ENCODE assay signal across 8 cellular contexts in genomic region chr7:19491821-19492452, GRCh38.
A peak's percentile ranks its signal among the peaks of the same experiment; 100 is the strongest.
DNase-seq lines count a peak whose midpoint lies in the region; ATAC-seq, FAIRE-seq and TF ChIP-seq lines count a peak whose summit lies in the region.

No MANE protein-coding gene starts in this region.

- no peaks in the 10 kb centered on the region for H3K27me3 Mint-ChIP-seq in activated T-cell treated with anti-CD3 and anti-CD28 coated beads, Interleukin-2, amount 50 U/mL, for 4 hours (ENCODE audit: low read depth)

- H3K9ac ChIP-seq in HepG2 (ENCODE audit: insufficient read depth, low read depth, low read length): no peak overlapping the region

- peaks cover 74% of the 10 kb centered on the region for H3K9me3 ChIP-seq in HepG2 (ENCODE audit: low read length)

- H3K27ac ChIP-seq in HepG2 (ENCODE audit: extremely low read length, insufficient read depth, low read length): no peak overlapping the region

- peaks cover 2% of the 10 kb centered on the region for H3K9me3 Mint-ChIP-seq in activated T-cell treated with anti-CD3 and anti-CD28 coated beads, Interleukin-2, amount 50 U/mL, for 4 hours

- no peaks in the 10 kb centered on the region for H3K36me3 ChIP-seq in HepG2 (replicated peaks in 1 of 2; ENCODE audit: control insufficient read depth in 1 of 2, insufficient read depth in 2 of 2, low read length in 2 of 2)

- POLR2A ChIA-PET in HepG2 (lab: Yijun Ruan, JAX): no interaction called here

- no peak for FAIRE-seq in HepG2 (lab: Jason Lieb, UNC)

- H2AFZ ChIP-seq in HepG2 (ENCODE audit: low read length): no peak overlapping the region

- TF ChIP-seq POLR2A in HepG2 (IDR thresholded peaks at IDR 0.05; ENCODE audit: insufficient read depth in 1 of 2, low read depth in 2 of 2, low read length in 2 of 2): no peak

- H3K4me1 Mint-ChIP-seq in activated T-cell treated with anti-CD3 and anti-CD28 coated beads, Interleukin-2, amount 50 U/mL, for 4 hours (ENCODE audit: low read depth): no peaks in the 10 kb centered on the region

- H3K4me3 Mint-ChIP-seq in activated T-cell treated with anti-CD3 and anti-CD28 coated beads, Interleukin-2, amount 50 U/mL, for 4 hours: no peak overlapping the region

- intact Hi-C loops in HepG2 (cut with micrococcal nuclease; ENCODE audit: unreplicated experiment): no loop called here

- no peaks in the 10 kb centered on the region for H3K27me3 ChIP-seq in HepG2 (ENCODE audit: control insufficient read depth in 1 of 2, insufficient read depth in 2 of 2, low read length in 2 of 2)

- DNase-seq in AG09309 (ENCODE audit: low read depth): peak; percentile 21
- DNase-seq in HT-29 (ENCODE audit: low spot score): peak; percentile 46
- DNase-seq in HepG2 (ENCODE audit: low spot score): no peak
- no peak for DNase-seq in NCI-H1436 treated with DMSO at 0.1 percent for 48 hours (lab: John Stamatoyannopoulos, UW)
- DNase-seq in activated T-cell treated with anti-CD3 and anti-CD28 coated beads, Interleukin-2, amount 50 U/mL, for 4 hours: no peak
- DNase-seq in NCI-H128 (lab: John Stamatoyannopoulos, UW; ENCODE audit: unreplicated experiment): no peak

- H3K4me3 ChIP-seq in AG09309 (ENCODE audit: control insufficient read depth, low read depth, low read length) (no peak overlapping the region), WI38 (ENCODE audit: low read depth, low read length) (peak overlapping the region; percentile 17; the same call in 1 of the 2 replicates), HepG2 (replicated peaks in 1 of 3; ENCODE audit: insufficient read depth in 1 of 3, low read depth in 2 of 3, low read length in 3 of 3) (no peak overlapping the region)

- no peak for TF ChIP-seq RAD21 in HepG2 (CRISPR knock-in tag; IDR thresholded peaks at IDR 0.05)

- H3K79me2 ChIP-seq in HepG2 (ENCODE audit: insufficient read depth, low read length): no peaks in the 10 kb centered on the region

- H3K4me1 ChIP-seq in HepG2 (ENCODE audit: insufficient read depth, low read length): no peaks in the 10 kb centered on the region

- H4K20me1 ChIP-seq in HepG2 (ENCODE audit: insufficient read depth, low read length): no peaks in the 10 kb centered on the region

- TF ChIP-seq CTCF in AG09309 (IDR thresholded peaks at IDR 0.05; ENCODE audit: control insufficient read depth, insufficient read depth, low read depth, low read length, missing control alignments) (peak; percentile 57), WI38 (IDR thresholded peaks at IDR 0.05; ENCODE audit: low read depth, low read length) (peak; percentile 48; the same call in 1 of the 2 replicates), HepG2 (CRISPR knock-in tag; IDR thresholded peaks at IDR 0.05) (no peak)

- H3K4me2 ChIP-seq in HepG2 (ENCODE audit: low read depth, low read length): no peak overlapping the region

- 7% methylated on average over 7 of the region's 7 CpGs for WGBS in HepG2 (ENCODE audit: low lambda C conversion rate)

- in situ Hi-C loops in HepG2 (cut with HindIII; ENCODE audit: extremely low pct_ligation_motif_present, low pct_unique_long_range_greater_than_20kb): no loop called here

- CTCF ChIA-PET in HepG2 (lab: Yijun Ruan, JAX; ENCODE audit: low intra/inter-chr PET ratio, low total read pairs): no interaction called here

- no peaks in the 10 kb centered on the region for H3K36me3 Mint-ChIP-seq in activated T-cell treated with anti-CD3 and anti-CD28 coated beads, Interleukin-2, amount 50 U/mL, for 4 hours (ENCODE audit: insufficient read depth)

- no peak for TF ChIP-seq EP300 in HepG2 (IDR thresholded peaks at IDR 0.05; ENCODE audit: low read depth in 2 of 2, low read length in 2 of 2)
- no peak for TF ChIP-seq EP300 in HepG2 (CRISPR knock-in tag; IDR thresholded peaks at IDR 0.05; ENCODE audit: borderline replicate concordance)

- ATAC-seq in GM18508 (IDR thresholded peaks at IDR 0.05; ENCODE audit: insufficient read depth, unreplicated experiment) (peak; percentile 58), HepG2 (no peak)
- ATAC-seq in activated T-cell treated with anti-CD3 and anti-CD28 coated beads, Interleukin-2, amount 50 U/mL, for 4 hours: no peak

- no TSS peak for BruUV-seq in HepG2 (replicated peaks; lab: Mats Ljungman, UMichigan)

TF ChIP-seq in HepG2, 621 proteins besides CTCF, POLR2A, EP300 and RAD21:
- TF ChIP-seq GABPA (IDR thresholded peaks at IDR 0.05; ENCODE audit: low read depth, low read length) (no peak), GABPA (CRISPR knock-in tag; IDR thresholded peaks at IDR 0.05; ENCODE audit: low read depth) (0 out of 2 replicates have a peak, but pooled peaks have one; percentile 16), MBD4 (IDR thresholded peaks at IDR 0.05; ENCODE audit: borderline replicate concordance, low read length) (no peak)

Comparison
In these comparisons a context has a peak if more than half of its experiments do, and no peak if none do; other contexts are left out.
1. DNase-seq: peak in AG09309 (single experiment) and HT-29 (single experiment); none in HepG2 (single experiment), NCI-H1436 treated with DMSO at 0.1 percent for 48 hours (single experiment), activated T-cell treated with anti-CD3 and anti-CD28 coated beads, Interleukin-2, amount 50 U/mL, for 4 hours (single experiment) and NCI-H128 (single experiment).